In genomic region chr11:66082936-66083698, GRCh38 we compare ENCODE assay signal across 1 cellular context.
TF ChIP-seq lines count a peak whose summit lies in the region.

No MANE protein-coding gene starts in this region.

TF ChIP-seq in HEK293, 187 proteins besides CTCF, POLR2A, EP300 and RAD21 (continued from another document):
- TF ChIP-seq, protein P1, sequence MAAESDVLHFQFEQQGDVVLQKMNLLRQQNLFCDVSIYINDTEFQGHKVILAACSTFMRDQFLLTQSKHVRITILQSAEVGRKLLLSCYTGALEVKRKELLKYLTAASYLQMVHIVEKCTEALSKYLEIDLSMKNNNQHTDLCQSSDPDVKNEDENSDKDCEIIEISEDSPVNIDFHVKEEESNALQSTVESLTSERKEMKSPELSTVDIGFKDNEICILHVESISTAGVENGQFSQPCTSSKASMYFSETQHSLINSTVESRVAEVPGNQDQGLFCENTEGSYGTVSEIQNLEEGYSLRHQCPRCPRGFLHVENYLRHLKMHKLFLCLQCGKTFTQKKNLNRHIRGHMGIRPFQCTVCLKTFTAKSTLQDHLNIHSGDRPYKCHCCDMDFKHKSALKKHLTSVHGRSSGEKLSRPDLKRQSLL (tag by site-specific recombination; IDR thresholded peaks at IDR 0.05) = peak; percentile 67; the same call in 1 of the 2 replicates
- no peak for TF ChIP-seq ZNF549 (tag by site-specific recombination; IDR thresholded peaks at IDR 0.05)
- TF ChIP-seq ZNF266 (tag by site-specific recombination; IDR thresholded peaks at IDR 0.05; ENCODE audit: low read depth) = no peak
- TF ChIP-seq PRDM6 (tag by site-specific recombination; IDR thresholded peaks at IDR 0.05) = peak; percentile 71
- peak; percentile 90 for TF ChIP-seq FEZF1 (tag by site-specific recombination; IDR thresholded peaks at IDR 0.05)
- TF ChIP-seq ZXDB (tag by site-specific recombination; IDR thresholded peaks at IDR 0.05) = peak; percentile 28; the same call in 1 of the 2 replicates
- no peak for TF ChIP-seq GLIS2 (tag by site-specific recombination; IDR thresholded peaks at IDR 0.05)
- no peak for TF ChIP-seq ZNF548 (tag by site-specific recombination; IDR thresholded peaks at IDR 0.05)
- TF ChIP-seq, protein P2, sequence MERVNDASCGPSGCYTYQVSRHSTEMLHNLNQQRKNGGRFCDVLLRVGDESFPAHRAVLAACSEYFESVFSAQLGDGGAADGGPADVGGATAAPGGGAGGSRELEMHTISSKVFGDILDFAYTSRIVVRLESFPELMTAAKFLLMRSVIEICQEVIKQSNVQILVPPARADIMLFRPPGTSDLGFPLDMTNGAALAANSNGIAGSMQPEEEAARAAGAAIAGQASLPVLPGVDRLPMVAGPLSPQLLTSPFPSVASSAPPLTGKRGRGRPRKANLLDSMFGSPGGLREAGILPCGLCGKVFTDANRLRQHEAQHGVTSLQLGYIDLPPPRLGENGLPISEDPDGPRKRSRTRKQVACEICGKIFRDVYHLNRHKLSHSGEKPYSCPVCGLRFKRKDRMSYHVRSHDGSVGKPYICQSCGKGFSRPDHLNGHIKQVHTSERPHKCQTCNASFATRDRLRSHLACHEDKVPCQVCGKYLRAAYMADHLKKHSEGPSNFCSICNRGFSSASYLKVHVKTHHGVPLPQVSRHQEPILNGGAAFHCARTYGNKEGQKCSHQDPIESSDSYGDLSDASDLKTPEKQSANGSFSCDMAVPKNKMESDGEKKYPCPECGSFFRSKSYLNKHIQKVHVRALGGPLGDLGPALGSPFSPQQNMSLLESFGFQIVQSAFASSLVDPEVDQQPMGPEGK (tag by site-specific recombination; IDR thresholded peaks at IDR 0.05) = peak; percentile 30; the same call in 1 of the 2 replicates
- TF ChIP-seq ZNF660 (tag by site-specific recombination; IDR thresholded peaks at IDR 0.05) = peak; percentile 64; the same call in 1 of the 2 replicates
- TF ChIP-seq, protein P3, sequence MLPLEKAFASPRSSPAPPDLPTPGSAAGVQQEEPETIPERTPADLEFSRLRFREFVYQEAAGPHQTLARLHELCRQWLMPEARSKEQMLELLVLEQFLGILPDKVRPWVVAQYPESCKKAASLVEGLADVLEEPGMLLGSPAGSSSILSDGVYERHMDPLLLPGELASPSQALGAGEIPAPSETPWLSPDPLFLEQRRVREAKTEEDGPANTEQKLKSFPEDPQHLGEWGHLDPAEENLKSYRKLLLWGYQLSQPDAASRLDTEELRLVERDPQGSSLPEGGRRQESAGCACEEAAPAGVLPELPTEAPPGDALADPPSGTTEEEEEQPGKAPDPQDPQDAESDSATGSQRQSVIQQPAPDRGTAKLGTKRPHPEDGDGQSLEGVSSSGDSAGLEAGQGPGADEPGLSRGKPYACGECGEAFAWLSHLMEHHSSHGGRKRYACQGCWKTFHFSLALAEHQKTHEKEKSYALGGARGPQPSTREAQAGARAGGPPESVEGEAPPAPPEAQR (tag by site-specific recombination; IDR thresholded peaks at IDR 0.05) = no peak
- TF ChIP-seq ZNF600 (tag by site-specific recombination; IDR thresholded peaks at IDR 0.05) = no peak
- peak; percentile 49; the same call in 1 of the 2 replicates for TF ChIP-seq OSR2 (tag by site-specific recombination; IDR thresholded peaks at IDR 0.05)
- no peak for TF ChIP-seq ZNF221 (tag by site-specific recombination; IDR thresholded peaks at IDR 0.05; ENCODE audit: borderline replicate concordance)
- TF ChIP-seq PRDM1 (tag by site-specific recombination; IDR thresholded peaks at IDR 0.05) = no peak
- TF ChIP-seq ZNF404 (tag by site-specific recombination; IDR thresholded peaks at IDR 0.05) = no peak
- no peak for TF ChIP-seq ZNF423 (tag by site-specific recombination; IDR thresholded peaks at IDR 0.05)
- TF ChIP-seq ZBTB1 (tag by site-specific recombination; IDR thresholded peaks at IDR 0.05) = no peak
- peak; percentile 67 for TF ChIP-seq ZNF366 (tag by site-specific recombination; conservative IDR thresholded peaks at IDR 0.05)
- TF ChIP-seq ZSCAN30 (tag by site-specific recombination; IDR thresholded peaks at IDR 0.05) = 0 out of 2 replicates have a peak, but pooled peaks have one; percentile 41
- TF ChIP-seq MYNN (tag by site-specific recombination; IDR thresholded peaks at IDR 0.05; ENCODE audit: borderline replicate concordance) = no peak
- TF ChIP-seq ZBTB44 (tag by site-specific recombination; IDR thresholded peaks at IDR 0.05) = 0 out of 2 replicates have a peak, but pooled peaks have one; percentile 12
- TF ChIP-seq, protein P4, sequence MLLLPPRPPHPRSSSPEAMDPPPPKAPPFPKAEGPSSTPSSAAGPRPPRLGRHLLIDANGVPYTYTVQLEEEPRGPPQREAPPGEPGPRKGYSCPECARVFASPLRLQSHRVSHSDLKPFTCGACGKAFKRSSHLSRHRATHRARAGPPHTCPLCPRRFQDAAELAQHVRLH (tag by site-specific recombination; IDR thresholded peaks at IDR 0.05) = no peak
- TF ChIP-seq, protein P5, sequence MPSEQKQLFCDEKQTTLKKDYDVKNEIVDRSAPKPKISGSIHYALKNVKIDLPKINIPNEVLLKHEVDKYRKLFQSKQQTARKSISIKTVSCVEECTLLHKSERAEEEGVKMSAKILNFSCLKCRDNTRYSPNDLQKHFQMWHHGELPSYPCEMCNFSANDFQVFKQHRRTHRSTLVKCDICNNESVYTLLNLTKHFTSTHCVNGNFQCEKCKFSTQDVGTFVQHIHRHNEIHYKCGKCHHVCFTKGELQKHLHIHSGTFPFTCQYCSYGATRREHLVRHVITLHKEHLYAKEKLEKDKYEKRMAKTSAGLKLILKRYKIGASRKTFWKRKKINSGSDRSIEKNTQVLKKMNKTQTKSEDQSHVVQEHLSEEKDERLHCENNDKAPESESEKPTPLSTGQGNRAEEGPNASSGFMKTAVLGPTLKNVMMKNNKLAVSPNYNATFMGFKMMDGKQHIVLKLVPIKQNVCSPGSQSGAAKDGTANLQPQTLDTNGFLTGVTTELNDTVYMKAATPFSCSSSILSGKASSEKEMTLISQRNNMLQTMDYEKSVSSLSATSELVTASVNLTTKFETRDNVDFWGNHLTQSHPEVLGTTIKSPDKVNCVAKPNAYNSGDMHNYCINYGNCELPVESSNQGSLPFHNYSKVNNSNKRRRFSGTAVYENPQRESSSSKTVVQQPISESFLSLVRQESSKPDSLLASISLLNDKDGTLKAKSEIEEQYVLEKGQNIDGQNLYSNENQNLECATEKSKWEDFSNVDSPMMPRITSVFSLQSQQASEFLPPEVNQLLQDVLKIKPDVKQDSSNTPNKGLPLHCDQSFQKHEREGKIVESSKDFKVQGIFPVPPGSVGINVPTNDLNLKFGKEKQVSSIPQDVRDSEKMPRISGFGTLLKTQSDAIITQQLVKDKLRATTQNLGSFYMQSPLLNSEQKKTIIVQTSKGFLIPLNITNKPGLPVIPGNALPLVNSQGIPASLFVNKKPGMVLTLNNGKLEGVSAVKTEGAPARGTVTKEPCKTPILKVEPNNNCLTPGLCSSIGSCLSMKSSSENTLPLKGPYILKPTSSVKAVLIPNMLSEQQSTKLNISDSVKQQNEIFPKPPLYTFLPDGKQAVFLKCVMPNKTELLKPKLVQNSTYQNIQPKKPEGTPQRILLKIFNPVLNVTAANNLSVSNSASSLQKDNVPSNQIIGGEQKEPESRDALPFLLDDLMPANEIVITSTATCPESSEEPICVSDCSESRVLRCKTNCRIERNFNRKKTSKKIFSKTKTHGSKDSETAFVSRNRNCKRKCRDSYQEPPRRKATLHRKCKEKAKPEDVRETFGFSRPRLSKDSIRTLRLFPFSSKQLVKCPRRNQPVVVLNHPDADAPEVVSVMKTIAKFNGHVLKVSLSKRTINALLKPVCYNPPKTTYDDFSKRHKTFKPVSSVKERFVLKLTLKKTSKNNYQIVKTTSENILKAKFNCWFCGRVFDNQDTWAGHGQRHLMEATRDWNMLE (tag by site-specific recombination; conservative IDR thresholded peaks at IDR 0.05; ENCODE audit: low read depth) = no peak
- no peak for TF ChIP-seq ZNF776 (tag by site-specific recombination; IDR thresholded peaks at IDR 0.05; ENCODE audit: borderline replicate concordance)
- TF ChIP-seq ZNF146 (tag by site-specific recombination; IDR thresholded peaks at IDR 0.05) = no peak
- no peak for TF ChIP-seq ZFP41 (tag by site-specific recombination; IDR thresholded peaks at IDR 0.05; ENCODE audit: borderline replicate concordance)
- TF ChIP-seq, protein P6, sequence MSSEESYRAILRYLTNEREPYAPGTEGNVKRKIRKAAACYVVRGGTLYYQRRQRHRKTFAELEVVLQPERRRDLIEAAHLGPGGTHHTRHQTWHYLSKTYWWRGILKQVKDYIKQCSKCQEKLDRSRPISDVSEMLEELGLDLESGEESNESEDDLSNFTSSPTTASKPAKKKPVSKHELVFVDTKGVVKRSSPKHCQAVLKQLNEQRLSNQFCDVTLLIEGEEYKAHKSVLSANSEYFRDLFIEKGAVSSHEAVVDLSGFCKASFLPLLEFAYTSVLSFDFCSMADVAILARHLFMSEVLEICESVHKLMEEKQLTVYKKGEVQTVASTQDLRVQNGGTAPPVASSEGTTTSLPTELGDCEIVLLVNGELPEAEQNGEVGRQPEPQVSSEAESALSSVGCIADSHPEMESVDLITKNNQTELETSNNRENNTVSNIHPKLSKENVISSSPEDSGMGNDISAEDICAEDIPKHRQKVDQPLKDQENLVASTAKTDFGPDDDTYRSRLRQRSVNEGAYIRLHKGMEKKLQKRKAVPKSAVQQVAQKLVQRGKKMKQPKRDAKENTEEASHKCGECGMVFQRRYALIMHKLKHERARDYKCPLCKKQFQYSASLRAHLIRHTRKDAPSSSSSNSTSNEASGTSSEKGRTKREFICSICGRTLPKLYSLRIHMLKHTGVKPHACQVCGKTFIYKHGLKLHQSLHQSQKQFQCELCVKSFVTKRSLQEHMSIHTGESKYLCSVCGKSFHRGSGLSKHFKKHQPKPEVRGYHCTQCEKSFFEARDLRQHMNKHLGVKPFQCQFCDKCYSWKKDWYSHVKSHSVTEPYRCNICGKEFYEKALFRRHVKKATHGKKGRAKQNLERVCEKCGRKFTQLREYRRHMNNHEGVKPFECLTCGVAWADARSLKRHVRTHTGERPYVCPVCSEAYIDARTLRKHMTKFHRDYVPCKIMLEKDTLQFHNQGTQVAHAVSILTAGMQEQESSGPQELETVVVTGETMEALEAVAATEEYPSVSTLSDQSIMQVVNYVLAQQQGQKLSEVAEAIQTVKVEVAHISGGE (tag by site-specific recombination; conservative IDR thresholded peaks at IDR 0.05; ENCODE audit: low read depth) = no peak
- no peak for TF ChIP-seq ZNF558 (tag by site-specific recombination; IDR thresholded peaks at IDR 0.05)
- TF ChIP-seq ZNF157 (tag by site-specific recombination; IDR thresholded peaks at IDR 0.05) = no peak
- TF ChIP-seq ZNF175 (tag by site-specific recombination; IDR thresholded peaks at IDR 0.05) = no peak
- no peak for TF ChIP-seq ZNF785 (tag by site-specific recombination; IDR thresholded peaks at IDR 0.05)
- no peak for TF ChIP-seq ZNF248 (tag by site-specific recombination; IDR thresholded peaks at IDR 0.05)
- TF ChIP-seq ZNF140 (tag by site-specific recombination; IDR thresholded peaks at IDR 0.05) = no peak
- 0 out of 2 replicates have a peak, but pooled peaks have one; percentile 26 for TF ChIP-seq TCF7L2 (IDR thresholded peaks at IDR 0.05; ENCODE audit: borderline replicate concordance, low read depth, low read length)
- TF ChIP-seq, protein P7, sequence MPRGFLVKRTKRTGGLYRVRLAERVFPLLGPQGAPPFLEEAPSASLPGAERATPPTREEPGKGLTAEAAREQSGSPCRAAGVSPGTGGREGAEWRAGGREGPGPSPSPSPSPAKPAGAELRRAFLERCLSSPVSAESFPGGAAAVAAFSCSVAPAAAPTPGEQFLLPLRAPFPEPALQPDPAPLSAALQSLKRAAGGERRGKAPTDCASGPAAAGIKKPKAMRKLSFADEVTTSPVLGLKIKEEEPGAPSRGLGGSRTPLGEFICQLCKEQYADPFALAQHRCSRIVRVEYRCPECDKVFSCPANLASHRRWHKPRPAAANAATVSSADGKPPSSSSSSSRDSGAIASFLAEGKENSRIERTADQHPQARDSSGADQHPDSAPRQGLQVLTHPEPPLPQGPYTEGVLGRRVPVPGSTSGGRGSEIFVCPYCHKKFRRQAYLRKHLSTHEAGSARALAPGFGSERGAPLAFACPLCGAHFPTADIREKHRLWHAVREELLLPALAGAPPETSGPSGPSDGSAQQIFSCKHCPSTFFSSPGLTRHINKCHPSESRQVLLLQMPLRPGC (tag by site-specific recombination; IDR thresholded peaks at IDR 0.05) = no peak
- 0 out of 2 replicates have a peak, but pooled peaks have one; percentile 53 for TF ChIP-seq ZNF561 (tag by site-specific recombination; IDR thresholded peaks at IDR 0.05; ENCODE audit: borderline replicate concordance)
- TF ChIP-seq ZNF626 (tag by site-specific recombination; IDR thresholded peaks at IDR 0.05) = no peak
- no peak for TF ChIP-seq ZNF354C (tag by site-specific recombination; IDR thresholded peaks at IDR 0.05; ENCODE audit: borderline replicate concordance, low read depth)
